In the genomic region with DNA sequence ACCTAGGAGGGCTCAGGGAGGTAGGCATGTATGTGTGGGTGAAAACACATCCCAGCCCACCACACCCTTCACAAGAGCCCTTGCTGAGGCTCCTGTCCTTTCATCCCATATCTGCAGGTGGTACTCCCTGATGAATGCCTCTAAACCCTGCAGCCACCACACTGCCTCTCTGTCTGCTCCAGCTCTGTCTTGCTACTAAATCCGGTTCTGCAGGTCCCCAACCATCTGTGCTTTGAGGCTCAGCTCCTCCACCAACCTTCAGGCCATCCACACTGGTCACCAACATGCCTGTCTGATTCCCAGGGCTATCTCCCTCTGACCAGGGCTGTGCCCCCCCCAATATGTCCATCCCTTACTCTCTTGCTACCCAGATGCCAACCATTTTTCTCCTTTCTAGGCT, we compare ENCODE assay signal across 24 cellular contexts.
DNase-seq lines count a peak whose midpoint lies in the region; ATAC-seq and TF ChIP-seq lines count a peak whose summit lies in the region.
"Had no signal": no experiment of that assay in that cellular context is flagged by ENCODE, and none has a peak within 500 bp of the region (broad histone marks: within the 10 kb centered on the region; RNA-seq: fewer than 3 reads in every experiment).

No MANE protein-coding gene starts in this region.

- no peaks in the 10 kb centered on the region for H3K36me3 Mint-ChIP-seq in CD14-positive monocyte
- H3K36me3 Mint-ChIP-seq: activated naive CD4-positive, alpha-beta T cell treated with anti-CD3 and anti-CD28 coated beads, Interleukin-2, amount 10 ng/mL, durations not matched to agents 7 days and 5 days; immature natural killer cell; type B pancreatic cell had no signal

- DNase-seq in CD14-positive monocyte (ENCODE audit: low spot score) (no peak), NCI-H82 treated with DMSO at 0.1 percent for 48 hours (lab: John Stamatoyannopoulos, UW; ENCODE audit: unreplicated experiment) (peak; percentile 23), epithelial cell of esophagus (ENCODE audit: low read depth) (peak; percentile 60), osteoblast (ENCODE audit: insufficient read length, low spot score, missing footprints) (no peak), NCI-H1092 treated with DMSO at 0.1 percent for 48 hours (lab: John Stamatoyannopoulos, UW) (no peak)
- DNase-seq: activated CD4-positive, alpha-beta memory T cell treated with anti-CD3 and anti-CD28 coated beads, Interleukin-2, amount 10 ng/mL, durations not matched to agents 7 days and 5 days; activated CD8-positive, alpha-beta memory T cell treated with anti-CD3 and anti-CD28 coated beads, Interleukin-2, amount 50 U/mL, for 48 hours; activated naive CD4-positive, alpha-beta T cell treated with anti-CD3 and anti-CD28 coated beads, Interleukin-2, amount 10 ng/mL, durations not matched to agents 7 days and 5 days; Calu3; effector memory CD8-positive, alpha-beta T cell; hypothalamus; immature natural killer cell; naive thymus-derived CD8-positive, alpha-beta T cell; NCI-H1048; NCI-H187; NCI-H2171; NCI-H510A treated with DMSO at 0.1 percent for 48 hours; spleen; substantia nigra had no signal

- ATAC-seq in HG03520 (IDR thresholded peaks at IDR 0.05; ENCODE audit: unreplicated experiment) = no peak
- no peak for ATAC-seq in activated CD4-positive, CD25-positive, alpha-beta regulatory T cell treated with anti-CD3 and anti-CD28 coated beads, Interleukin-2, amount 50 U/mL, for 24 hours
- ATAC-seq: effector memory CD8-positive, alpha-beta T cell; naive thymus-derived CD8-positive, alpha-beta T cell had no signal

- H4K20me1 ChIP-seq in osteoblast (ENCODE audit: insufficient read depth, low read length) = no peaks in the 10 kb centered on the region

- H3K4me3 ChIP-seq in epithelial cell of esophagus (ENCODE audit: low read length) (no peak overlapping the region), osteoblast (ENCODE audit: insufficient read depth, low read length) (no peak overlapping the region)
- H3K4me3 ChIP-seq: coronary artery, SJSA1, spleen had no signal

- intact Hi-C loops in CD14-positive monocyte (cut with micrococcal nuclease) = no loop called here

- H3K27ac ChIP-seq in osteoblast (ENCODE audit: low read depth, low read length) = peak overlapping the region; percentile 75
- H3K27ac ChIP-seq: coronary artery, SJSA1, spleen had no signal

- peaks cover 6 to 13% (median 8%) of the 10 kb centered on the region in 3 donors for H3K27me3 Mint-ChIP-seq in CD14-positive monocyte (ENCODE audit: low read depth in 3 of 3)

- H3K4me3 Mint-ChIP-seq in CD14-positive monocyte = no peak overlapping the region
- H3K4me3 Mint-ChIP-seq: activated CD4-positive, alpha-beta memory T cell treated with anti-CD3 and anti-CD28 coated beads, Interleukin-2, amount 10 ng/mL, durations not matched to agents 7 days and 5 days; activated naive CD4-positive, alpha-beta T cell treated with anti-CD3 and anti-CD28 coated beads, Interleukin-2, amount 10 ng/mL, durations not matched to agents 7 days and 5 days; effector memory CD8-positive, alpha-beta T cell; immature natural killer cell; naive thymus-derived CD8-positive, alpha-beta T cell; type B pancreatic cell had no signal

- H3K4me1 ChIP-seq in osteoblast (ENCODE audit: insufficient read depth, low read length) = peaks cover 16% of the 10 kb centered on the region
- H3K4me1 ChIP-seq: SJSA1, spleen had no signal

- TF ChIP-seq CTCF in CD14-positive monocyte (IDR thresholded peaks at IDR 0.05) (no peak), epithelial cell of esophagus (IDR thresholded peaks at IDR 0.05; ENCODE audit: insufficient read depth, low read depth, low read length, missing control alignments) (no peak), osteoblast (IDR thresholded peaks at IDR 0.05; ENCODE audit: extremely low read depth, low read depth, low read length) (no peak)

- H3K9me3 ChIP-seq in osteoblast (ENCODE audit: low read depth, low read length) = no peaks in the 10 kb centered on the region
- H3K9me3 ChIP-seq: SJSA1 had no signal

- H3K4me1 Mint-ChIP-seq in CD14-positive monocyte = peaks cover 17% of the 10 kb centered on the region
- H3K4me1 Mint-ChIP-seq: activated CD4-positive, alpha-beta memory T cell treated with anti-CD3 and anti-CD28 coated beads, Interleukin-2, amount 10 ng/mL, durations not matched to agents 7 days and 5 days; activated naive CD4-positive, alpha-beta T cell treated with anti-CD3 and anti-CD28 coated beads, Interleukin-2, amount 10 ng/mL, durations not matched to agents 7 days and 5 days; immature natural killer cell; naive thymus-derived CD8-positive, alpha-beta T cell had no signal

- no peaks in the 10 kb centered on the region for H3K79me2 ChIP-seq in osteoblast (ENCODE audit: insufficient read depth, low read length)

- H3K9me3 Mint-ChIP-seq in CD14-positive monocyte = peaks cover 0 to 3% (median 0%) of the 10 kb centered on the region in 7 donors
- H3K9me3 Mint-ChIP-seq: activated CD4-positive, alpha-beta memory T cell treated with anti-CD3 and anti-CD28 coated beads, Interleukin-2, amount 10 ng/mL, durations not matched to agents 7 days and 5 days; activated naive CD4-positive, alpha-beta T cell treated with anti-CD3 and anti-CD28 coated beads, Interleukin-2, amount 10 ng/mL, durations not matched to agents 7 days and 5 days; effector memory CD8-positive, alpha-beta T cell; immature natural killer cell; type B pancreatic cell had no signal

- H3K27me3 ChIP-seq in osteoblast (ENCODE audit: insufficient read depth, low read length) = peaks cover 15% of the 10 kb centered on the region

- peak overlapping the region; percentile 37 to 85 (median 76) for H3K27ac Mint-ChIP-seq in CD14-positive monocyte
- H3K27ac Mint-ChIP-seq: activated CD4-positive, alpha-beta memory T cell treated with anti-CD3 and anti-CD28 coated beads, Interleukin-2, amount 10 ng/mL, durations not matched to agents 7 days and 5 days; activated naive CD4-positive, alpha-beta T cell treated with anti-CD3 and anti-CD28 coated beads, Interleukin-2, amount 10 ng/mL, durations not matched to agents 7 days and 5 days; effector memory CD8-positive, alpha-beta T cell; immature natural killer cell; type B pancreatic cell had no signal

- H3K36me3 ChIP-seq in osteoblast (ENCODE audit: insufficient read depth, low read length) = no peaks in the 10 kb centered on the region
- H3K36me3 ChIP-seq: SJSA1, spleen had no signal

- H2AFZ ChIP-seq in osteoblast (ENCODE audit: low read length) = no peak overlapping the region

- no peak overlapping the region for H3K4me2 ChIP-seq in osteoblast (ENCODE audit: insufficient read depth, low read length)

Comparison
In these comparisons a context has a peak if more than half of its experiments do, and no peak if none do; other contexts are left out.
1. DNase-seq: peak in NCI-H82 treated with DMSO at 0.1 percent for 48 hours (single experiment) and epithelial cell of esophagus (single experiment); none in CD14-positive monocyte (single experiment), osteoblast (single experiment) and NCI-H1092 treated with DMSO at 0.1 percent for 48 hours (single experiment).